8 cellular contexts compared by ENCODE assay signal in genomic region chrX:10111364-10112148, GRCh38. TPM values are rescaled to one million over a fixed set of nuclear protein-coding genes. Genes with fewer than 3 reads are reported as not detected.
DNase-seq lines count a peak whose midpoint lies in the region; ATAC-seq, FAIRE-seq and TF ChIP-seq lines count a peak whose summit lies in the region.

No MANE protein-coding gene starts in this region.

- no peaks in the 10 kb centered on the region for H3K9me3 Mint-ChIP-seq in immature natural killer cell

- H3K27me3 Mint-ChIP-seq in immature natural killer cell (ENCODE audit: low read depth in 3 of 3) = peaks cover 0 to 5% (median 2%) of the 10 kb centered on the region in 3 donors

- peak; percentile 42 for ATAC-seq in GM18511 (IDR thresholded peaks at IDR 0.05; ENCODE audit: unreplicated experiment)
- peak; percentile 67 for ATAC-seq in HG03439 (IDR thresholded peaks at IDR 0.05; ENCODE audit: unreplicated experiment)
- peak; percentile 62 for ATAC-seq in stimulated activated naive CD8-positive, alpha-beta T cell treated with anti-CD3 and anti-CD28 coated beads, Interleukin-15, Interleukin-2, amounts not matched to agents 100 U/mL and 50 U/mL, for 24 hours

- TF ChIP-seq POLR2A in H54 (IDR thresholded peaks at IDR 0.05; ENCODE audit: low read depth, low read length) = no peak

- DNase-seq in activated T-cell treated with anti-CD3 and anti-CD28 coated beads, Interleukin-2, amount 50 U/mL, for 1 hour = peak; percentile 63
- peak; percentile 20 to 30 (median 28) for DNase-seq in immature natural killer cell
- DNase-seq in stimulated activated naive CD8-positive, alpha-beta T cell treated with anti-CD3 and anti-CD28 coated beads, Interleukin-15, Interleukin-2, amounts not matched to agents 100 U/mL and 50 U/mL, for 24 hours = peak; percentile 58
- DNase-seq in DMS79 treated with DMSO at 0.1 percent for 48 hours (lab: John Stamatoyannopoulos, UW) = no peak
- no peak for DNase-seq in H54 (ENCODE audit: insufficient read length, low spot score)
- DNase-seq in dedifferentiated amniotic fluid mesenchymal stem cell (ENCODE audit: extremely low spot score) = no peak

- peaks cover 0 to 7% (median 0%) of the 10 kb centered on the region in 3 donors for H3K36me3 Mint-ChIP-seq in immature natural killer cell

- FAIRE-seq in H54 (lab: Jason Lieb, UNC) = no peak

- H3K4me1 Mint-ChIP-seq in immature natural killer cell = peaks cover 53 to 69% of the 10 kb centered on the region in 2 donors

- H3K4me3 Mint-ChIP-seq in immature natural killer cell = peak overlapping the region; percentile 74 to 92 (median 78)

- H3K27ac Mint-ChIP-seq in immature natural killer cell = peak overlapping the region; percentile 87 to 98 (median 96)

RNA-seq across cellular contexts. Expression of gene CLCN4, which starts 45.2 kb away (rescaled TPM):
- under 1 TPM in 1 of 3 donors, not detected in 2; 0.69 TPM for polyA plus RNA-seq in immature natural killer cell

Comparison
In these comparisons a context has a peak if more than half of its experiments do, and no peak if none do; other contexts are left out.
1. DNase-seq: peak in activated T-cell treated with anti-CD3 and anti-CD28 coated beads, Interleukin-2, amount 50 U/mL, for 1 hour (single experiment), immature natural killer cell (3 of 3) and stimulated activated naive CD8-positive, alpha-beta T cell treated with anti-CD3 and anti-CD28 coated beads, Interleukin-15, Interleukin-2, amounts not matched to agents 100 U/mL and 50 U/mL, for 24 hours (single experiment); none in DMS79 treated with DMSO at 0.1 percent for 48 hours (single experiment), H54 (single experiment) and dedifferentiated amniotic fluid mesenchymal stem cell (single experiment).
2. Peak in every context shown above with its lines, with median percentiles within 50 percentile points of each other: ATAC-seq.